In genomic region chr10:5234106-5234877, GRCh38 we compare ENCODE assay signal across 1 cellular context.
TF ChIP-seq lines count a peak whose summit lies in the region.

No MANE protein-coding gene starts in this region.

TF ChIP-seq in HepG2, 621 proteins besides CTCF, POLR2A, EP300 and RAD21 (continued from another document and continues in another):
- TF ChIP-seq ZNF770 (CRISPR knock-in tag; IDR thresholded peaks at IDR 0.05) (no peak), KMT2A (CRISPR knock-in tag; IDR thresholded peaks at IDR 0.05) (no peak), ELF3 (CRISPR knock-in tag; IDR thresholded peaks at IDR 0.05) (peak; percentile 97), TIGD3 (CRISPR knock-in tag; IDR thresholded peaks at IDR 0.05; ENCODE audit: borderline replicate concordance) (no peak), CHD4 (IDR thresholded peaks at IDR 0.05; ENCODE audit: borderline replicate concordance, low read length) (peak; percentile 2; the same call in 1 of the 2 replicates), SMAD3 (CRISPR knock-in tag; IDR thresholded peaks at IDR 0.05) (peak; percentile 78), ZNF713 (CRISPR knock-in tag; IDR thresholded peaks at IDR 0.05) (no peak), MBD4 (IDR thresholded peaks at IDR 0.05; ENCODE audit: borderline replicate concordance, low read length) (no peak), ZBTB43 (CRISPR knock-in tag; conservative IDR thresholded peaks at IDR 0.05) (peak; percentile 98), SPEN (CRISPR knock-in tag; IDR thresholded peaks at IDR 0.05; ENCODE audit: low read depth) (no peak), IKZF4 (CRISPR knock-in tag; IDR thresholded peaks at IDR 0.05; ENCODE audit: borderline replicate concordance, low read depth, not compliant biosample characterization) (no peak), CBX5 (CRISPR knock-in tag; IDR thresholded peaks at IDR 0.05; ENCODE audit: borderline replicate concordance) (peak; percentile 97), TRIM24 (CRISPR knock-in tag; IDR thresholded peaks at IDR 0.05) (peak; percentile 96), ZNF781 (CRISPR knock-in tag; IDR thresholded peaks at IDR 0.05; ENCODE audit: borderline replicate concordance, not compliant biosample characterization) (peak; percentile 21), ZBTB42 (CRISPR knock-in tag; IDR thresholded peaks at IDR 0.05) (no peak), PAF1 (CRISPR knock-in tag; IDR thresholded peaks at IDR 0.05) (no peak), IRX3 (CRISPR knock-in tag; IDR thresholded peaks at IDR 0.05; ENCODE audit: borderline replicate concordance, low read depth) (no peak), ARID3A (IDR thresholded peaks at IDR 0.05; ENCODE audit: low read depth, low read length) (peak; percentile 78), ZNF329 (CRISPR knock-in tag; IDR thresholded peaks at IDR 0.05; ENCODE audit: low read depth) (no peak), THRA (CRISPR knock-in tag; IDR thresholded peaks at IDR 0.05; ENCODE audit: borderline replicate concordance) (peak; percentile 33; the same call in 1 of the 2 replicates), HES4 (CRISPR knock-in tag; IDR thresholded peaks at IDR 0.05; ENCODE audit: borderline replicate concordance) (no peak), ZNF3 (CRISPR knock-in tag; IDR thresholded peaks at IDR 0.05) (no peak; the same call in 1 of the 2 replicates), HNRNPUL1 (IDR thresholded peaks at IDR 0.05; ENCODE audit: low read depth, low read length) (no peak), ZBTB20 (CRISPR knock-in tag; IDR thresholded peaks at IDR 0.05; ENCODE audit: borderline replicate concordance, low read depth) (peak; percentile 49; the same call in 1 of the 2 replicates), ZNF136 (CRISPR knock-in tag; IDR thresholded peaks at IDR 0.05; ENCODE audit: low read depth) (0 out of 2 replicates have a peak, but pooled peaks have one; percentile 35), RAD51 (IDR thresholded peaks at IDR 0.05; ENCODE audit: borderline replicate concordance) (no peak), TOPORS (CRISPR knock-in tag; IDR thresholded peaks at IDR 0.05) (no peak), ETV6 (CRISPR knock-in tag; conservative IDR thresholded peaks at IDR 0.05) (no peak), NBN (conservative IDR thresholded peaks at IDR 0.05) (no peak), TBX2 (CRISPR knock-in tag; IDR thresholded peaks at IDR 0.05; ENCODE audit: borderline replicate concordance) (peak; percentile 81), NFRKB (IDR thresholded peaks at IDR 0.05) (no peak), ZNF674 (CRISPR knock-in tag; IDR thresholded peaks at IDR 0.05; ENCODE audit: low read depth) (no peak), GATAD2A (CRISPR knock-in tag; IDR thresholded peaks at IDR 0.05) (peak; percentile 94), ZNF691 (CRISPR knock-in tag; IDR thresholded peaks at IDR 0.05; ENCODE audit: borderline replicate concordance, low read depth) (no peak; the same call in 1 of the 2 replicates), IRF2 (CRISPR knock-in tag; IDR thresholded peaks at IDR 0.05) (peak; percentile 52; the same call in 1 of the 2 replicates), REL (CRISPR knock-in tag; conservative IDR thresholded peaks at IDR 0.05) (no peak), ZNF773 (CRISPR knock-in tag; IDR thresholded peaks at IDR 0.05; ENCODE audit: borderline replicate concordance) (no peak), ZSCAN5A (CRISPR knock-in tag; IDR thresholded peaks at IDR 0.05; ENCODE audit: borderline replicate concordance) (no peak), KLF15 (CRISPR knock-in tag; IDR thresholded peaks at IDR 0.05; ENCODE audit: borderline replicate concordance) (no peak), ZNF10 (CRISPR knock-in tag; IDR thresholded peaks at IDR 0.05; ENCODE audit: borderline replicate concordance, low read depth) (no peak), GATA4 (IDR thresholded peaks at IDR 0.05; ENCODE audit: borderline replicate concordance, low read depth) (no peak), GRHL1 (CRISPR knock-in tag; conservative IDR thresholded peaks at IDR 0.05) (no peak), NFE2L2 (IDR thresholded peaks at IDR 0.05; ENCODE audit: low read length) (no peak), ZNF549 (CRISPR knock-in tag; IDR thresholded peaks at IDR 0.05) (no peak), ZNF747 (CRISPR knock-in tag; IDR thresholded peaks at IDR 0.05; ENCODE audit: borderline replicate concordance) (peak; percentile 74; the same call in 1 of the 2 replicates), NONO (IDR thresholded peaks at IDR 0.05) (no peak), NONO (CRISPR knock-in tag; conservative IDR thresholded peaks at IDR 0.05) (no peak), POLR2AphosphoS2 (IDR thresholded peaks at IDR 0.05; ENCODE audit: low read depth, low read length) (no peak), CREM (IDR thresholded peaks at IDR 0.05) (peak; percentile 65), CREM (CRISPR knock-in tag; IDR thresholded peaks at IDR 0.05) (no peak), CENPT (CRISPR knock-in tag; IDR thresholded peaks at IDR 0.05; ENCODE audit: low read depth) (no peak), NCOA2 (CRISPR knock-in tag; IDR thresholded peaks at IDR 0.05) (peak; percentile 83), ZNF761 (CRISPR knock-in tag; conservative IDR thresholded peaks at IDR 0.05) (no peak), NFIB (CRISPR knock-in tag; IDR thresholded peaks at IDR 0.05; ENCODE audit: borderline replicate concordance) (no peak), STAG1 (CRISPR knock-in tag; IDR thresholded peaks at IDR 0.05) (peak; percentile 16), TP53 (CRISPR knock-in tag; conservative IDR thresholded peaks at IDR 0.05) (no peak), MAX (IDR thresholded peaks at IDR 0.05) (peak; percentile 80), MEIS2 (CRISPR knock-in tag; IDR thresholded peaks at IDR 0.05) (peak; percentile 51; the same call in 1 of the 2 replicates), ZNF576 (CRISPR knock-in tag; IDR thresholded peaks at IDR 0.05) (no peak), BRF2 (CRISPR knock-in tag; IDR thresholded peaks at IDR 0.05) (no peak), ZNF746 (CRISPR knock-in tag; IDR thresholded peaks at IDR 0.05) (0 out of 2 replicates have a peak, but pooled peaks have one; percentile 40), ZNF431 (CRISPR knock-in tag; IDR thresholded peaks at IDR 0.05; ENCODE audit: borderline replicate concordance, low read depth) (no peak), ZNF264 (CRISPR knock-in tag; IDR thresholded peaks at IDR 0.05) (0 out of 2 replicates have a peak, but pooled peaks have one; percentile 51)
